In the genomic region with DNA sequence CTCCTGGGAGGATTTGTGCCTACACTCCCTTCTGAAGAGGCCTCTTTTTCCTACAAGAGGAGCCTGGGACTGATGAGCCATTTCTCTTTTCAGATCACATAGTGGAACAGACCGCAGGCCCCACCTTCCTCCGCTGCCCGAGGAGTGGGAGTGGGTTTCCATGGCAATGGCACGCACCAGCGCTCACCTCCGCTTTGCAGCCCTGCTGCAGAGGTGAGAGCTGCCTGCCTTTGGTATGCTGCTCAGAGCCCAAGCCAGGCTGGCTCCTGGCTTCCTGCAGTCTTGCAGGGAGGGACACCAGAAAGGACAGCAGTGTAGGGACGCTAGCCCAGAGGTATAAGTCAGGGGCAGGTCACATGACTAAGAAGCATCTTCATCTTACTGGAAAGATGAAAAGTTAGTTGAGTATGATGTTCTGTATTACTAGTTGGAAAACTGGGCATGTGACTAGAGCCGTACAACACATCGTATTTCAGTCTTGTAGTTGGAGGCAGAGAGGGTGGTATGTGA, we compare ENCODE assay signal across 8 cellular contexts. TPM values are rescaled to one million over a fixed set of nuclear protein-coding genes. Genes with fewer than 3 reads are reported as not detected.
A peak's percentile ranks its signal among the peaks of the same experiment; 100 is the strongest.
DNase-seq lines count a peak whose midpoint lies in the region; ATAC-seq and TF ChIP-seq lines count a peak whose summit lies in the region.

No MANE protein-coding gene starts in this region.

- peaks cover 14% of the 10 kb centered on the region for H3K4me1 Mint-ChIP-seq in CD14-positive monocyte

- peak overlapping the region in 3 of 11 experiments; percentile 4 to 52 (median 15); a peak in 2 of 22 replicates for H3K9ac ChIP-seq in BLaER1 treated with 17β-estradiol and CSF1 and Interleukin-3, amounts not matched to agents 10 nM and 100 nM

- peak overlapping the region in 1 of 11 experiments; percentile 33; a peak in 3 of 22 replicates for H3K27ac ChIP-seq in BLaER1 treated with 17β-estradiol and CSF1 and Interleukin-3, amounts not matched to agents 10 nM and 100 nM
- no peak overlapping the region for H3K27ac ChIP-seq in A673 (ENCODE audit: low read depth, low read length, poor library complexity, severe bottlenecking)

- H3K36me3 ChIP-seq in BLaER1 treated with 17β-estradiol and CSF1 and Interleukin-3, amounts not matched to agents 10 nM and 100 nM, result peaks cover 0 to 20% (median 14%) of the 10 kb centered on the region in 11 experiments; a peak in 18 of 22 replicates
- peaks cover 10% of the 10 kb centered on the region for H3K36me3 ChIP-seq in A673 (ENCODE audit: insufficient read depth, low read length, poor library complexity, severe bottlenecking)

- peak overlapping the region in 1 of 10 experiments; percentile 10; a peak in 1 of 20 replicates for H3K4me3 ChIP-seq in BLaER1 treated with 17β-estradiol and CSF1 and Interleukin-3, amounts not matched to agents 10 nM and 100 nM
- no peak overlapping the region for H3K4me3 ChIP-seq in A673 (ENCODE audit: low read depth, low read length, poor library complexity, severe bottlenecking)

- peaks cover 8 to 27% of the 10 kb centered on the region in 2 donors for H3K36me3 Mint-ChIP-seq in CD14-positive monocyte

- H3K4me3 Mint-ChIP-seq in CD14-positive monocyte, result no peak overlapping the region

- intact Hi-C loops in CD14-positive monocyte (cut with micrococcal nuclease) (no loop called here), A673 (cut with micrococcal nuclease; ENCODE audit: unreplicated experiment) (no loop called here)

- peak; percentile 74 for ATAC-seq in GM19043 (IDR thresholded peaks at IDR 0.05; ENCODE audit: low read depth, unreplicated experiment)
- ATAC-seq in HG03095 (IDR thresholded peaks at IDR 0.05; ENCODE audit: unreplicated experiment), result peak; percentile 82

- no peaks in the 10 kb centered on the region for H3K27me3 ChIP-seq in BLaER1 treated with 17β-estradiol and CSF1 and Interleukin-3, amounts not matched to agents 10 nM and 100 nM
- no peaks in the 10 kb centered on the region for H3K27me3 ChIP-seq in A673 (replicated peaks; ENCODE audit: insufficient read depth, low read depth, low read length, poor library complexity)

- 0 out of 22 replicates have a peak, but pooled peaks cover 0 to 5% (median 0%) of the 10 kb centered on the region in 11 experiments for H4K20me1 ChIP-seq in BLaER1 treated with 17β-estradiol and CSF1 and Interleukin-3, amounts not matched to agents 10 nM and 100 nM

- peaks cover 2 to 5% (median 2%) of the 10 kb centered on the region in 3 donors for H3K27me3 Mint-ChIP-seq in CD14-positive monocyte (ENCODE audit: low read depth in 3 of 3)

- CTCF ChIA-PET in A673 (lab: Charles Lee), result no interaction called here

- BruUV-seq in A673 (replicated peaks; lab: Mats Ljungman, UMichigan), result no TSS peak

- POLR2A ChIA-PET in A673 (lab: Charles Lee; ENCODE audit: low non-redundant PET), result no interaction called here

- H3K27ac Mint-ChIP-seq in CD14-positive monocyte, result no peak overlapping the region

- peaks cover 49 to 80% (median 67%) of the 10 kb centered on the region in 10 experiments for H3K4me1 ChIP-seq in BLaER1 treated with 17β-estradiol and CSF1 and Interleukin-3, amounts not matched to agents 10 nM and 100 nM
- no peaks in the 10 kb centered on the region for H3K4me1 ChIP-seq in A673 (ENCODE audit: insufficient read depth, low read length, poor library complexity, severe bottlenecking)

- DNase-seq in NCI-H748 (lab: John Stamatoyannopoulos, UW; ENCODE audit: unreplicated experiment) (peak; percentile 94), kidney tubule cell (ENCODE audit: low spot score) (peak; percentile 98), CD14-positive monocyte (ENCODE audit: low spot score) (no peak), A673 (ENCODE audit: low spot score) (no peak), midbrain (lab: John Stamatoyannopoulos, UW) (no peak)

- TF ChIP-seq CTCF in CD14-positive monocyte (IDR thresholded peaks at IDR 0.05), result no peak
- TF ChIP-seq CTCF in A673 (conservative IDR thresholded peaks at IDR 0.05; ENCODE audit: low read depth, low read length), result no peak

- H3K4me2 ChIP-seq in BLaER1 treated with 17β-estradiol and CSF1 and Interleukin-3, amounts not matched to agents 10 nM and 100 nM, result peak overlapping the region; percentile 70 to 93 (median 84)

- H3K9me3 Mint-ChIP-seq in CD14-positive monocyte, result no peaks in the 10 kb centered on the region

- no peaks in the 10 kb centered on the region for H3K9me3 ChIP-seq in BLaER1 treated with 17β-estradiol and CSF1 and Interleukin-3, amounts not matched to agents 10 nM and 100 nM (replicated peaks in 1 of 11)
- no peaks in the 10 kb centered on the region for H3K9me3 ChIP-seq in A673 (ENCODE audit: low read depth, low read length, poor library complexity, severe bottlenecking)

RNA-seq across cellular contexts. Expression of gene PTTG1, which starts 12.4 kb away (rescaled TPM):
- polyA plus RNA-seq in CD14-positive monocyte, result 1 to 10 TPM; 2.5 to 3.3 TPM
- total RNA-seq in A673 (2021), result 192 and 199 TPM in 2 replicates

RNA-seq across cellular contexts. Expression of gene SLU7, which starts 15.2 kb away (rescaled TPM):
- polyA plus RNA-seq in CD14-positive monocyte, result 10 to 100 TPM; 38.4 to 61.6 TPM
- total RNA-seq in A673 (2021), result 37.4 and 43.1 TPM in 2 replicates

RNA-seq across cellular contexts. Expression of gene FAM200C, which starts 34.2 kb away (rescaled TPM):
- under 1 TPM in 1 of 2 donors, not detected in 1; 0.08 TPM for polyA plus RNA-seq in CD14-positive monocyte
- 6.3 TPM in 2 replicates for total RNA-seq in A673 (2021)

Comparison
In these comparisons a context has a peak if more than half of its experiments do, and no peak if none do; other contexts are left out.
1. DNase-seq: peak in NCI-H748 (single experiment) and kidney tubule cell (single experiment); none in CD14-positive monocyte (single experiment), A673 (single experiment) and midbrain (single experiment).